32 cellular contexts compared by ENCODE assay signal in the genomic region with DNA sequence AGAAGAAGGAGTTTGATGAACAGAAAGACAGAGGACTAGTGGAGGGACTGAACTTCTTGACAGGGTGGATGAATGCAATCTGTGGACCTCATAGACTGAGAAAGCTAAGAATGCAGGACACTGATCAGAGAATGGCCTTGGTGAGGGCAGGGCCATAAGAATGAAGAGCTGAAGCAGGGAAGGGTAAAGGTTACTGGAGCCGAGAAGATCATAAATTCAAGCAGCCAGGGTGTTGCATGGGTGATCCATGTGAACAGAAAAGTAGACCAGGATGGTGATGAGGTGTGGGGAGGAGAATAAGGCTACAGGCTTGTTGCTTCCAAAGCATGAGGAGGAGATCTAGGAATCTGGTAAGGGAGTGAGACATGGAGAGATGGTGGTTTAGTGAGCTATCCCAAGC.
"Had no signal": no experiment of that assay in that cellular context is flagged by ENCODE, and none has a peak within 500 bp of the region (broad histone marks: within the 10 kb centered on the region; RNA-seq: fewer than 3 reads in every experiment).

No MANE protein-coding gene starts in this region.

- H3K9me3 Mint-ChIP-seq: activated naive CD4-positive, alpha-beta T cell treated with anti-CD3 and anti-CD28 coated beads, Interleukin-2, amount 50 U/mL, for 24 hours; activated naive CD8-positive, alpha-beta T cell treated with anti-CD3 and anti-CD28 coated beads, Interleukin-2, amount 10 ng/mL, durations not matched to agents 7 days and 5 days; activated T-helper 17 cell treated with anti-CD3 and anti-CD28 coated beads, Interleukin-2, amount 50 U/mL, for 72 hours had no signal

- H3K36me3 Mint-ChIP-seq: activated CD8-positive, alpha-beta memory T cell treated with anti-CD3 and anti-CD28 coated beads, Interleukin-2, amount 10 ng/mL, durations not matched to agents 7 days and 5 days; activated naive CD4-positive, alpha-beta T cell treated with anti-CD3 and anti-CD28 coated beads, Interleukin-2, amount 50 U/mL, for 24 hours; activated naive CD8-positive, alpha-beta T cell treated with anti-CD3 and anti-CD28 coated beads, Interleukin-2, amount 10 ng/mL, durations not matched to agents 7 days and 5 days had no signal

- DNase-seq: activated CD4-positive, alpha-beta memory T cell treated with anti-CD3 and anti-CD28 coated beads, Interleukin-2, amount 10 ng/mL, durations not matched to agents 7 days and 5 days; activated CD4-positive, alpha-beta T cell treated with anti-CD3 and anti-CD28 coated beads for 1 hour; activated CD4-positive, alpha-beta T cell treated with anti-CD3 and anti-CD28 coated beads for 48 hours; activated CD4-positive, CD25-positive, alpha-beta regulatory T cell; activated CD8-positive, alpha-beta memory T cell treated with anti-CD3 and anti-CD28 coated beads for 24 hours; activated CD8-positive, alpha-beta memory T cell treated with anti-CD3 and anti-CD28 coated beads, Interleukin-2, amount 10 ng/mL, durations not matched to agents 7 days and 5 days; activated CD8-positive, alpha-beta memory T cell treated with anti-CD3 and anti-CD28 coated beads, Interleukin-2, amount 50 U/mL, for 48 hours; activated gamma-delta T cell; activated naive CD4-positive, alpha-beta T cell treated with Interleukin-2 at 50 U/mL for 16 hours; activated naive CD8-positive, alpha-beta T cell treated with anti-CD3 and anti-CD28 coated beads, Interleukin-2, amount 10 ng/mL, durations not matched to agents 7 days and 5 days; activated T-cell treated with anti-CD3 and anti-CD28 coated beads, Interleukin-2, amount 50 U/mL, for 72 hours; amygdala; NCI-H1092 treated with DMSO at 0.1 percent for 48 hours; NCI-H1417; NCI-H146; NCI-H187; NCI-H2029 treated with DMSO at 0.1 percent for 48 hours; NCI-H2107; NCI-H2171; NCI-H510A; NCI-H526; NCI-H748 treated with DMSO at 0.1 percent for 48 hours; Right ventricle myocardium superior; SW 1271; T-helper 1 cell; T-helper 2 cell; T-helper 9 cell; WERI-Rb-1 had no signal

- H3K4me1 ChIP-seq: ascending aorta had no signal

- H3K4me3 Mint-ChIP-seq: activated CD4-positive, alpha-beta memory T cell treated with anti-CD3 and anti-CD28 coated beads, Interleukin-2, amount 10 ng/mL, durations not matched to agents 7 days and 5 days; activated CD8-positive, alpha-beta memory T cell treated with anti-CD3 and anti-CD28 coated beads, Interleukin-2, amount 10 ng/mL, durations not matched to agents 7 days and 5 days; activated naive CD4-positive, alpha-beta T cell treated with anti-CD3 and anti-CD28 coated beads, Interleukin-2, amount 50 U/mL, for 24 hours; activated naive CD8-positive, alpha-beta T cell treated with anti-CD3 and anti-CD28 coated beads, Interleukin-2, amount 10 ng/mL, durations not matched to agents 7 days and 5 days; activated T-cell treated with anti-CD3 and anti-CD28 coated beads, Interleukin-2, amount 50 U/mL, for 72 hours; activated T-helper 17 cell treated with anti-CD3 and anti-CD28 coated beads, Interleukin-2, amount 50 U/mL, for 72 hours had no signal

- H3K9me3 ChIP-seq: ascending aorta had no signal

- H3K27me3 ChIP-seq: ascending aorta had no signal

- H3K4me3 ChIP-seq: ascending aorta had no signal

- H3K9ac ChIP-seq: KMS-11 had no signal

- H3K27ac Mint-ChIP-seq: activated CD4-positive, alpha-beta memory T cell treated with anti-CD3 and anti-CD28 coated beads, Interleukin-2, amount 10 ng/mL, durations not matched to agents 7 days and 5 days; activated CD8-positive, alpha-beta memory T cell treated with anti-CD3 and anti-CD28 coated beads, Interleukin-2, amount 10 ng/mL, durations not matched to agents 7 days and 5 days; activated naive CD4-positive, alpha-beta T cell treated with anti-CD3 and anti-CD28 coated beads, Interleukin-2, amount 50 U/mL, for 24 hours; activated naive CD8-positive, alpha-beta T cell treated with anti-CD3 and anti-CD28 coated beads, Interleukin-2, amount 10 ng/mL, durations not matched to agents 7 days and 5 days; activated T-cell treated with anti-CD3 and anti-CD28 coated beads, Interleukin-2, amount 50 U/mL, for 72 hours; activated T-helper 17 cell treated with anti-CD3 and anti-CD28 coated beads, Interleukin-2, amount 50 U/mL, for 72 hours had no signal

- H3K4me2 ChIP-seq: KMS-11 had no signal

- H3K27ac ChIP-seq: ascending aorta, KMS-11, WERI-Rb-1 had no signal

- H3K36me3 ChIP-seq: ascending aorta, WERI-Rb-1 had no signal

- H3K4me1 Mint-ChIP-seq: activated naive CD4-positive, alpha-beta T cell treated with anti-CD3 and anti-CD28 coated beads, Interleukin-2, amount 50 U/mL, for 24 hours; activated T-helper 17 cell treated with anti-CD3 and anti-CD28 coated beads, Interleukin-2, amount 50 U/mL, for 72 hours had no signal
